Comparison of ENCODE assay signal across 8 cellular contexts in the genomic region with DNA sequence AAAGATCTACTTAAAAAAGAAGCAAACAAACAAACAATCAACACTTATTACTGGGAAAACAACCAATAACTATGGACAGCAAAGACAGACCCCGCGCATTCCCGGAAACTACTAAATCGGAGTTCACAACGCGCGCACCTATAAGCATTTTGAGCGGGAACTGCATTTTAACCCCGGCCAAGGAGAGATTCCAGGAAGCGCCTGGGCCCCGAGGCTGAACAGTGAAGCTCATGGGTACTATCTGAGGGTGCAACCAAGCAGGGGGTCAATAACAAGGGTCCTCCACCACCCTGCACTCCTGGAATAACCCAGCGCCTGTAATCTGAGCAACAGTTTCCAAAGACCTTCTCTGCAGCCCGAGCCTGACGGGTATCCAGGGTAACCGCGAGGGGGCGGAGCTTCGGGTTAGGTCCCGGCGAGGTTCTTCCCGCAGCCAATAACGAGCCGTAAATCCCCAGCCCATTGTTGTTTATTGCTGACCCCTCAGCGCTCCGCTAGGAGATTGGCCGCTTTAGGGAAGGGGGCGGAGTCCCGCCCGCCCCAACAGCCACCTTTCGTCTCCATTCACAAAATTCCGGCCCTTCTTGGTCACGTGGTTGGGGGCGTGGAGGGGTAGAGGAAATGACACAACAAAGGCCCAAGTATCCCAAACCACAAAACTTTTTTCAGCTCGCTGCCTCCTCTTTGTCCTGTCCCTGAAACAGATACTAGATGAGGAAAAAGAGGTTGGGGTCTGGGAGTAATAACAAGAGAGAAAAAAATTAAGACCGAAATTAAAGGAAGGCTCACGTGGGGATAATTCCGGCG. TPM values are rescaled to one million over a fixed set of nuclear protein-coding genes. Genes with fewer than 3 reads are reported as not detected.
DNase-seq lines count a peak whose midpoint lies in the region; ATAC-seq, FAIRE-seq and TF ChIP-seq lines count a peak whose summit lies in the region.

No MANE protein-coding gene starts in this region.

- peak overlapping the region; percentile 49 to 63 for H3K27ac ChIP-seq in A549
- H3K27ac ChIP-seq in duodenal mucosa (ENCODE audit: low read depth, low read length), result peak overlapping the region; percentile 70
- H3K27ac ChIP-seq in left lung, result peak overlapping the region; percentile 87 to 96

- TF ChIP-seq POLR2A in A549 (IDR thresholded peaks at IDR 0.05; ENCODE audit: low read length), result no peak; the same call in 1 of the 2 replicates

- POLR2A ChIA-PET in A549 (lab: Yijun Ruan, JAX), result interaction anchor here (1.3 kb wide), 1 partner anchor 10 kb away, joined by 7 read pairs; no protein-coding TSS in a partner anchor
- POLR2A ChIA-PET in activated CD4-positive, alpha-beta T cell treated with anti-CD3 and anti-CD28 coated beads, Interleukin-2, amount 10 ng/mL, durations not matched to agents 7 days and 5 days (lab: Charles Lee), result no interaction called here

- no peaks in the 10 kb centered on the region for H3K9me3 Mint-ChIP-seq in activated CD4-positive, alpha-beta T cell treated with anti-CD3 and anti-CD28 coated beads, Interleukin-2, amount 10 ng/mL, durations not matched to agents 7 days and 5 days

- H3K4me1 ChIP-seq in A549 (no peaks in the 10 kb centered on the region), duodenal mucosa (ENCODE audit: control insufficient read depth in 1 of 2, insufficient read depth in 2 of 2, low read length in 2 of 2) (peaks cover 7 to 30% of the 10 kb centered on the region in 2 donors), left lung (peaks cover 0 to 7% of the 10 kb centered on the region in 2 donors)

- DNase-seq in A549 (ENCODE audit: low read depth in 1 of 2, low spot score in 1 of 2), result peak; percentile 87 to 93
- DNase-seq in NCI-H510A (lab: John Stamatoyannopoulos, UW), result peak; percentile 92
- peak; percentile 38 for DNase-seq in activated CD4-positive, alpha-beta T cell treated with anti-CD3 and anti-CD28 coated beads, Interleukin-2, amount 10 ng/mL, durations not matched to agents 7 days and 5 days
- peak; percentile 94 to 96 for DNase-seq in left lung
- peak; percentile 52 for DNase-seq in stimulated activated CD4-positive, alpha-beta T cell treated with anti-CD3 and anti-CD28 coated beads, Interleukin-1b, Interleukin-23, amount 100 ng/mL, for 48 hours

- no peak for TF ChIP-seq RAD21 in A549 (conservative IDR thresholded peaks at IDR 0.05 in 1 of 2, IDR thresholded peaks at IDR 0.05 in 1 of 2)

- H3K4me1 Mint-ChIP-seq in activated CD4-positive, alpha-beta T cell treated with anti-CD3 and anti-CD28 coated beads, Interleukin-2, amount 10 ng/mL, durations not matched to agents 7 days and 5 days, result no peaks in the 10 kb centered on the region

- H3K36me3 ChIP-seq in duodenal mucosa (ENCODE audit: control insufficient read depth in 1 of 2, insufficient read depth in 2 of 2, low read length in 2 of 2), result no peaks in the 10 kb centered on the region
- no peaks in the 10 kb centered on the region for H3K36me3 ChIP-seq in left lung

- peak overlapping the region; percentile 92 for H3K4me2 ChIP-seq in A549

- no peak overlapping the region for H3K27ac Mint-ChIP-seq in activated CD4-positive, alpha-beta T cell treated with anti-CD3 and anti-CD28 coated beads, Interleukin-2, amount 10 ng/mL, durations not matched to agents 7 days and 5 days

- H3K27me3 ChIP-seq in duodenal mucosa (ENCODE audit: control insufficient read depth in 1 of 2, insufficient read depth in 2 of 2, low read length in 2 of 2), result peaks cover 0 to 4% of the 10 kb centered on the region in 2 donors
- peaks cover 0 to 21% of the 10 kb centered on the region in 2 donors for H3K27me3 ChIP-seq in left lung

- intact Hi-C loops in left lung (cut with DNase I), result no loop called here

- no peaks in the 10 kb centered on the region for H3K9me3 ChIP-seq in A549
- H3K9me3 ChIP-seq in duodenal mucosa (ENCODE audit: control insufficient read depth in 1 of 2, low read length in 2 of 2), result no peaks in the 10 kb centered on the region
- no peaks in the 10 kb centered on the region for H3K9me3 ChIP-seq in left lung

- ATAC-seq in A549, result peak; percentile 87 to 91
- ATAC-seq in GM18861 (IDR thresholded peaks at IDR 0.05; ENCODE audit: unreplicated experiment), result peak; percentile 34
- peak; percentile 63 for ATAC-seq in HG03280 (IDR thresholded peaks at IDR 0.05; ENCODE audit: unreplicated experiment)
- peak; percentile 87 for ATAC-seq in left lung

- peak overlapping the region; percentile 61 for H3K4me3 ChIP-seq in A549
- H3K4me3 ChIP-seq in duodenal mucosa (ENCODE audit: low read depth in 1 of 2, low read length in 2 of 2), result peak overlapping the region; percentile 89 to 94
- H3K4me3 ChIP-seq in left lung, result peak overlapping the region; percentile 51 to 54

- TF ChIP-seq CTCF in A549 (IDR thresholded peaks at IDR 0.05), result no peak
- peak in 1 of 2 donors; percentile 9 for TF ChIP-seq CTCF in left lung (IDR thresholded peaks at IDR 0.05)

- 4% methylated on average over 38 of the region's 38 CpGs for WGBS in A549 (ENCODE audit: missing lambda C conversion rate)

- H3K36me3 Mint-ChIP-seq in activated CD4-positive, alpha-beta T cell treated with anti-CD3 and anti-CD28 coated beads, Interleukin-2, amount 10 ng/mL, durations not matched to agents 7 days and 5 days (ENCODE audit: low read depth), result no peaks in the 10 kb centered on the region

- no peaks in the 10 kb centered on the region for H3K27me3 Mint-ChIP-seq in activated CD4-positive, alpha-beta T cell treated with anti-CD3 and anti-CD28 coated beads, Interleukin-2, amount 10 ng/mL, durations not matched to agents 7 days and 5 days

- no peak overlapping the region for H3K4me3 Mint-ChIP-seq in activated CD4-positive, alpha-beta T cell treated with anti-CD3 and anti-CD28 coated beads, Interleukin-2, amount 10 ng/mL, durations not matched to agents 7 days and 5 days

- CTCF ChIA-PET in A549 (lab: Yijun Ruan, JAX), result interaction anchor here (1.5 kb wide), 1 partner anchor 13 kb away, joined by 3 read pairs; no protein-coding TSS in a partner anchor
- CTCF ChIA-PET in activated CD4-positive, alpha-beta T cell treated with anti-CD3 and anti-CD28 coated beads, Interleukin-2, amount 10 ng/mL, durations not matched to agents 7 days and 5 days (lab: Charles Lee), result interaction anchor here (0.5 to 1.5 kb wide), 2 partner anchors 18 kb away, joined by 3 to 4 read pairs; no protein-coding TSS in a partner anchor

- TF ChIP-seq EP300 in A549 (IDR thresholded peaks at IDR 0.05), result no peak

- H3K9ac ChIP-seq in duodenal mucosa (ENCODE audit: low read depth in 1 of 2, low read length in 2 of 2), result peak overlapping the region; percentile 48 to 63

- FAIRE-seq in A549 (lab: Jason Lieb, UNC), result peak; percentile 84

TF ChIP-seq in A549, 52 proteins besides CTCF, POLR2A, EP300 and RAD21 (continues in another document):
- TF ChIP-seq ZFP36 (IDR thresholded peaks at IDR 0.05; ENCODE audit: borderline replicate concordance, partially characterized antibody) (no peak), NPAS2 (CRISPR knock-in tag; IDR thresholded peaks at IDR 0.05; ENCODE audit: borderline replicate concordance) (no peak), RCOR1 (IDR thresholded peaks at IDR 0.05; ENCODE audit: low read depth, low read length) (no peak), ZSCAN20 (CRISPR knock-in tag; IDR thresholded peaks at IDR 0.05) (no peak), HEYL (CRISPR knock-in tag; IDR thresholded peaks at IDR 0.05) (no peak), NR3C1 (IDR thresholded peaks at IDR 0.05) (no peak), ESRRA (IDR thresholded peaks at IDR 0.05; ENCODE audit: borderline replicate concordance, low read length) (no peak), FOSL2 (IDR thresholded peaks at IDR 0.05) (no peak), FOSL2 (CRISPR knock-in tag; IDR thresholded peaks at IDR 0.05) (no peak), PHF8 (IDR thresholded peaks at IDR 0.05; ENCODE audit: borderline replicate concordance, low read depth) (peak; percentile 41; the same call in 1 of the 2 replicates), POLR2AphosphoS2 (conservative IDR thresholded peaks at IDR 0.05; ENCODE audit: low read length) (no peak), SREBF2 (IDR thresholded peaks at IDR 0.05) (no peak), HMGXB4 (CRISPR knock-in tag; IDR thresholded peaks at IDR 0.05; ENCODE audit: borderline replicate concordance) (no peak)
- TF ChIP-seq, protein P1, sequence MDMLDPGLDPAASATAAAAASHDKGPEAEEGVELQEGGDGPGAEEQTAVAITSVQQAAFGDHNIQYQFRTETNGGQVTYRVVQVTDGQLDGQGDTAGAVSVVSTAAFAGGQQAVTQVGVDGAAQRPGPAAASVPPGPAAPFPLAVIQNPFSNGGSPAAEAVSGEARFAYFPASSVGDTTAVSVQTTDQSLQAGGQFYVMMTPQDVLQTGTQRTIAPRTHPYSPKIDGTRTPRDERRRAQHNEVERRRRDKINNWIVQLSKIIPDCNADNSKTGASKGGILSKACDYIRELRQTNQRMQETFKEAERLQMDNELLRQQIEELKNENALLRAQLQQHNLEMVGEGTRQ (IDR thresholded peaks at IDR 0.05), result peak; percentile 92
- TF ChIP-seq, protein P2, sequence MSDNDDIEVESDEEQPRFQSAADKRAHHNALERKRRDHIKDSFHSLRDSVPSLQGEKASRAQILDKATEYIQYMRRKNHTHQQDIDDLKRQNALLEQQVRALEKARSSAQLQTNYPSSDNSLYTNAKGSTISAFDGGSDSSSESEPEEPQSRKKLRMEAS (IDR thresholded peaks at IDR 0.05), result peak; percentile 67; the same call in 1 of the 2 replicates

RNA-seq across cellular contexts. Expression of gene ETV1, which starts 1.7 kb away (rescaled TPM):
- 5.5 and 6.2 TPM in 2 replicates for polyA plus RNA-seq in A549 (2011; rRNA removed)
- 2.4 and 3.2 TPM in 2 replicates for polyA plus RNA-seq in A549 (2012; cell fraction: cytosol; rRNA removed)
- polyA plus RNA-seq in A549 (2012; cell fraction: nucleus; rRNA removed), result 1.8 and 2.6 TPM in 2 replicates
- 0.73 to 1.3 TPM (median 1.3 TPM) in 3 replicates for polyA plus RNA-seq in A549 (2017; fragmentation: RNase III; extraction: RNeasy Plus Mini Kit Qiagen cat#74134 plus additional on column Dnase treatment)
- 6.6 TPM in 2 replicates for polyA minus RNA-seq in A549 (2011; rRNA and poly(A)+ RNA removed)
- total RNA-seq in activated CD4-positive, alpha-beta T cell treated with anti-CD3 and anti-CD28 coated beads, Interleukin-2, amount 10 ng/mL, durations not matched to agents 7 days and 5 days, result under 1 TPM; 0.05 to 0.33 TPM
- total RNA-seq in left lung, result 100 to 1,000 TPM in 1 of 2 donors, 10 to 100 TPM in 1; 61.6 to 134 TPM

Comparison
In these comparisons a context has a peak if more than half of its experiments do, and no peak if none do; other contexts are left out.
1. Peak in every context shown above with its lines: DNase-seq, ATAC-seq, H3K4me3 ChIP-seq and H3K27ac ChIP-seq.
2. ATAC-seq: peak in every context shown above with its lines; median percentile 89 in A549; 87 in left lung; 63 in HG03280; 34 in GM18861.
3. DNase-seq: peak in every context shown above with its lines; median percentile 95 in left lung; 92 in NCI-H510A; 90 in A549; 52 in stimulated activated CD4-positive, alpha-beta T cell treated with anti-CD3 and anti-CD28 coated beads, Interleukin-1b, Interleukin-23, amount 100 ng/mL, for 48 hours; 38 in activated CD4-positive, alpha-beta T cell treated with anti-CD3 and anti-CD28 coated beads, Interleukin-2, amount 10 ng/mL, durations not matched to agents 7 days and 5 days.
4. RNA of gene ETV1, which starts 1.7 kb away (total RNA-seq): 61.6 to 134 TPM in left lung; 0.05 to 0.33 TPM in activated CD4-positive, alpha-beta T cell treated with anti-CD3 and anti-CD28 coated beads, Interleukin-2, amount 10 ng/mL, durations not matched to agents 7 days and 5 days; every median in the first group is over 10 times any median in the second.